ENCODE assay signal across 1 cellular context in the genomic region with DNA sequence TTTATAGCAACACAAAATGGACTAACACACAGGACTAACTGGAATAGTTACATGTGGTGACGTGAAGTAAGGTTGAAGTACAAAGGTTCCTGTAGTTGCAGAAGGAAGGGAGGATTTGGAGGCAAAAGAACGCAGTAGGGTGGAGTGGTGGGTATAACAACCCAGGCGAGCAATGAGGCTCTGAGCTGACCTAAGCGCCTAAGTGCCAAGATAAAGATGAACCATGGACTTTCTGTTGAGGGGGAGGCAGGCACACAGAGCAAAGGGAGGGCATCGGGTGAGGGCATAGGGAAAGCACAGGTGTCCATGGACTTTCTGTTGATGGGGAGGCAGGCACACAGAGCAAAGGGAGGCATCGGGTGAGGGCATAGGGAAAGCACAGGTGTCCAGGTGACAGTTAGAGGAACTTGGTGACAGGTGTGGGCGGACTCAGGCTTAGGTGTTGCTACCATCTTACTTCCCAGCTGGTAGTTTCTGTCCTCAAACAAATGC.
TF ChIP-seq lines count a peak whose summit lies in the region.

No MANE protein-coding gene starts in this region.

TF ChIP-seq in liver, 16 proteins besides CTCF, POLR2A, EP300 and RAD21:
- TF ChIP-seq, protein P1, sequence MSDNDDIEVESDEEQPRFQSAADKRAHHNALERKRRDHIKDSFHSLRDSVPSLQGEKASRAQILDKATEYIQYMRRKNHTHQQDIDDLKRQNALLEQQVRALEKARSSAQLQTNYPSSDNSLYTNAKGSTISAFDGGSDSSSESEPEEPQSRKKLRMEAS (IDR thresholded peaks at IDR 0.05): peak; percentile 99
- TF ChIP-seq JUND (IDR thresholded peaks at IDR 0.05) (peak; percentile 91 to 96), RXRA (IDR thresholded peaks at IDR 0.05) (peak; percentile 98), YY1 (IDR thresholded peaks at IDR 0.05) (peak; percentile 94), HNF4A (conservative IDR thresholded peaks at IDR 0.05) (peak; percentile 99 to 100), NR2F2 (IDR thresholded peaks at IDR 0.05) (peak; percentile 75), EGR1 (IDR thresholded peaks at IDR 0.05; ENCODE audit: low read depth in 2 of 2) (peak; percentile 82 to 94), REST (IDR thresholded peaks at IDR 0.05) (peak; percentile 94), ZBTB33 (IDR thresholded peaks at IDR 0.05) (peak; percentile 91), GABPA (IDR thresholded peaks at IDR 0.05 in 1 of 2, conservative IDR thresholded peaks at IDR 0.05 in 1 of 2) (peak in 1 of 2 donors; percentile 75), FOXA1 (IDR thresholded peaks at IDR 0.05) (peak; percentile 77), FOXA2 (IDR thresholded peaks at IDR 0.05) (peak; percentile 85), ATF3 (IDR thresholded peaks at IDR 0.05) (peak; percentile 88), TAF1 (conservative IDR thresholded peaks at IDR 0.05) (peak; percentile 83), HNF4G (IDR thresholded peaks at IDR 0.05) (peak; percentile 100), SP1 (IDR thresholded peaks at IDR 0.05) (peak; percentile 100)
